Comparison of ENCODE assay signal across 17 cellular contexts in the genomic region with DNA sequence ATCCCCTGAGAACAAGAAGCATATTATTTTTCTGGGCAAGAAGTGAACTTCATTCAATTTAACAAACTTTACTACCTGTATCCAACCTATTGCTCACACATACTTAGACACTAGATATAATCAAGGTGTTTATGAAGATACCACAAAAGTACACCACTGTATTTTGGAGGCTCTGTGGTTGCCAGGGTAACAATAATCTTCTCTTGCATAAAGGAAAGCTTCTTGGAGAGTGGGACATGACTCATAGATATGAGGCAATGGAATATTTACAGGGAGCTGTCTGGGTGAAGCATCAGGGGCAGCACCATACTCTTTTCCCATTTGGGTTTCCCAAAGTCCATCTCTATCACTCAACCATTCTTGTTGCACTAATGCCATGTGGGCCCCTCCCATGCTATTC.
A peak's percentile ranks its signal among the peaks of the same experiment; 100 is the strongest.
DNase-seq lines count a peak whose midpoint lies in the region; ATAC-seq, FAIRE-seq and TF ChIP-seq lines count a peak whose summit lies in the region.
"Had no signal": no experiment of that assay in that cellular context is flagged by ENCODE, and none has a peak within 500 bp of the region (broad histone marks: within the 10 kb centered on the region; RNA-seq: fewer than 3 reads in every experiment).

No MANE protein-coding gene starts in this region.

- no peak overlapping the region for H2AFZ ChIP-seq in keratinocyte (ENCODE audit: control insufficient read depth, low read length)

- H3K9me3 ChIP-seq in keratinocyte (ENCODE audit: control insufficient read depth, low read depth, low read length): no peaks in the 10 kb centered on the region
- H3K9me3 ChIP-seq: adrenal gland, mucosa of descending colon had no signal

- ATAC-seq in GM19467 (IDR thresholded peaks at IDR 0.05; ENCODE audit: unreplicated experiment) (no peak), HG03457 (IDR thresholded peaks at IDR 0.05; ENCODE audit: unreplicated experiment) (no peak)
- ATAC-seq: mucosa of descending colon; Right ventricle myocardium inferior; stimulated activated naive B cell treated with anti-CD40 and anti-IgM and Interleukin-4, amounts not matched to agents 10 μg/mL and 1 μg/mL and 100 μg/mL, for 72 hours had no signal

- H3K27me3 Mint-ChIP-seq in T-helper 2 cell treated with Interferon-gamma antibody and Interleukin-4, amounts not matched to agents 5 μg/mL and 100 μg/mL, for 36 hours (ENCODE audit: low read depth): no peaks in the 10 kb centered on the region

- H3K4me3 ChIP-seq in brain microvascular endothelial cell (ENCODE audit: low read depth, low read length): no peak overlapping the region
- H3K4me3 ChIP-seq in keratinocyte (ENCODE audit: control insufficient read depth in 2 of 3, extremely low read depth in 1 of 3, insufficient read depth in 2 of 3, low read depth in 1 of 3, low read length in 3 of 3): no peak overlapping the region
- H3K4me3 ChIP-seq: adrenal gland, mucosa of descending colon had no signal

- no peak overlapping the region for H3K9ac ChIP-seq in keratinocyte (ENCODE audit: control insufficient read depth, extremely low read depth, insufficient read depth, low read length)

- no peak overlapping the region for H3K27ac Mint-ChIP-seq in T-helper 2 cell treated with Interferon-gamma antibody and Interleukin-4, amounts not matched to agents 5 μg/mL and 100 μg/mL, for 36 hours
- H3K27ac Mint-ChIP-seq: CD14-positive monocyte; progenitor cell of endocrine pancreas; stimulated activated naive B cell treated with anti-CD40 and anti-IgM and Interleukin-4, amounts not matched to agents 10 μg/mL and 1 μg/mL and 100 μg/mL, for 72 hours had no signal

- H3K36me3 ChIP-seq in brain microvascular endothelial cell (replicated peaks): no peaks in the 10 kb centered on the region
- H3K36me3 ChIP-seq in keratinocyte (ENCODE audit: control insufficient read depth in 2 of 2, extremely low read depth in 1 of 2, insufficient read depth in 2 of 2, low read length in 2 of 2): no peaks in the 10 kb centered on the region
- H3K36me3 ChIP-seq: adrenal gland had no signal

- H4K20me1 ChIP-seq in keratinocyte (ENCODE audit: control insufficient read depth, extremely low read depth, insufficient read depth, low read length): no peaks in the 10 kb centered on the region

- H3K36me3 Mint-ChIP-seq in T-helper 2 cell treated with Interferon-gamma antibody and Interleukin-4, amounts not matched to agents 5 μg/mL and 100 μg/mL, for 36 hours (ENCODE audit: low read depth): no peaks in the 10 kb centered on the region
- H3K36me3 Mint-ChIP-seq: CD14-positive monocyte; stimulated activated naive B cell treated with anti-CD40 and anti-IgM and Interleukin-4, amounts not matched to agents 10 μg/mL and 1 μg/mL and 100 μg/mL, for 72 hours had no signal

- peak; percentile 52 for FAIRE-seq in keratinocyte (lab: Jason Lieb, UNC)

- H3K4me2 ChIP-seq in keratinocyte (ENCODE audit: control insufficient read depth, extremely low read depth, insufficient read depth, low read depth, low read length): no peak overlapping the region

- TF ChIP-seq CTCF in brain microvascular endothelial cell (IDR thresholded peaks at IDR 0.05; ENCODE audit: low read depth, low read length, missing control alignments) (no peak), keratinocyte (optimal IDR thresholded peaks at IDR 0.05 in 1 of 3, IDR thresholded peaks at IDR 0.05 in 1 of 3, conservative IDR thresholded peaks at IDR 0.05 in 1 of 3; ENCODE audit: extremely low read depth in 1 of 3, insufficient read depth in 2 of 3, low read length in 3 of 3) (no peak)

- no peaks in the 10 kb centered on the region for H3K9me1 ChIP-seq in keratinocyte (ENCODE audit: control insufficient read depth, extremely low read depth, insufficient read depth, low read length)

- no peaks in the 10 kb centered on the region for H3K27me3 ChIP-seq in brain microvascular endothelial cell (replicated peaks)
- no peaks in the 10 kb centered on the region for H3K27me3 ChIP-seq in keratinocyte (ENCODE audit: control insufficient read depth, extremely low read depth, insufficient read depth, low read length)
- H3K27me3 ChIP-seq: adrenal gland had no signal

- H3K4me1 ChIP-seq in keratinocyte (ENCODE audit: control insufficient read depth, extremely low read depth, insufficient read depth, low read length): peaks cover 29% of the 10 kb centered on the region
- H3K4me1 ChIP-seq: adrenal gland had no signal

- H3K4me3 Mint-ChIP-seq in T-helper 2 cell treated with Interferon-gamma antibody and Interleukin-4, amounts not matched to agents 5 μg/mL and 100 μg/mL, for 36 hours: no peak overlapping the region
- H3K4me3 Mint-ChIP-seq: CD14-positive monocyte; stimulated activated naive B cell treated with anti-CD40 and anti-IgM and Interleukin-4, amounts not matched to agents 10 μg/mL and 1 μg/mL and 100 μg/mL, for 72 hours had no signal

- H3K27ac ChIP-seq in brain microvascular endothelial cell (peak overlapping the region; percentile 54), keratinocyte (ENCODE audit: control insufficient read depth, insufficient read depth, low read length) (peak overlapping the region; percentile 42)
- H3K27ac ChIP-seq: adrenal gland had no signal

- no peak for TF ChIP-seq POLR2A in erythroblast (IDR thresholded peaks at IDR 0.05; ENCODE audit: low read length)

- H3K9me3 Mint-ChIP-seq in T-helper 2 cell treated with Interferon-gamma antibody and Interleukin-4, amounts not matched to agents 5 μg/mL and 100 μg/mL, for 36 hours: no peaks in the 10 kb centered on the region

- in situ Hi-C loops in brain microvascular endothelial cell (cut with HindIII; ENCODE audit: low pct_ligation_motif_present, low sequenced_read_pairs): no loop called here

- peak; percentile 17 for DNase-seq in AG08395 (ENCODE audit: low spot score)
- DNase-seq in M059J (ENCODE audit: low read depth): peak; percentile 85
- peak; percentile 90 for DNase-seq in brain microvascular endothelial cell
- peak; percentile 77 for DNase-seq in keratinocyte (ENCODE audit: low read depth, low spot score)
- no peak for DNase-seq in T-helper 2 cell treated with Interferon-gamma antibody and Interleukin-4, amounts not matched to agents 5 μg/mL and 100 μg/mL, for 36 hours (ENCODE audit: low spot score)
- no peak for DNase-seq in erythroblast (lab: John Stamatoyannopoulos, UW)
- DNase-seq: activated CD8-positive, alpha-beta memory T cell treated with anti-CD3 and anti-CD28 coated beads, Interleukin-2, amount 50 U/mL, for 48 hours; adrenal gland; effector CD8-positive, alpha-beta T cell; mucosa of descending colon; stimulated activated CD4-positive, alpha-beta T cell treated with anti-CD3 and anti-CD28 coated beads, Interleukin-2, amount 100 ng/mL, for 48 hours; stimulated activated naive B cell treated with anti-CD40 and anti-IgM and Interleukin-4, amounts not matched to agents 10 μg/mL and 1 μg/mL and 100 μg/mL, for 72 hours had no signal

- H3K79me2 ChIP-seq in keratinocyte (ENCODE audit: control insufficient read depth, insufficient read depth, low read length): no peaks in the 10 kb centered on the region

- dilution Hi-C loops in keratinocyte (cut with MboI; ENCODE audit: extremely low pct_ligation_motif_present, low sequenced_read_pairs): no loop called here

- H3K4me1 Mint-ChIP-seq in T-helper 2 cell treated with Interferon-gamma antibody and Interleukin-4, amounts not matched to agents 5 μg/mL and 100 μg/mL, for 36 hours (ENCODE audit: low read depth): no peaks in the 10 kb centered on the region
- H3K4me1 Mint-ChIP-seq: CD14-positive monocyte; stimulated activated naive B cell treated with anti-CD40 and anti-IgM and Interleukin-4, amounts not matched to agents 10 μg/mL and 1 μg/mL and 100 μg/mL, for 72 hours had no signal

Comparison
In these comparisons a context has a peak if more than half of its experiments do, and no peak if none do; other contexts are left out.
1. DNase-seq: peak in AG08395 (single experiment), M059J (single experiment), brain microvascular endothelial cell (single experiment) and keratinocyte (single experiment); none in T-helper 2 cell treated with Interferon-gamma antibody and Interleukin-4, amounts not matched to agents 5 μg/mL and 100 μg/mL, for 36 hours (single experiment) and erythroblast (0 of 2).